Comparison of ENCODE assay signal across 16 cellular contexts in the genomic region with DNA sequence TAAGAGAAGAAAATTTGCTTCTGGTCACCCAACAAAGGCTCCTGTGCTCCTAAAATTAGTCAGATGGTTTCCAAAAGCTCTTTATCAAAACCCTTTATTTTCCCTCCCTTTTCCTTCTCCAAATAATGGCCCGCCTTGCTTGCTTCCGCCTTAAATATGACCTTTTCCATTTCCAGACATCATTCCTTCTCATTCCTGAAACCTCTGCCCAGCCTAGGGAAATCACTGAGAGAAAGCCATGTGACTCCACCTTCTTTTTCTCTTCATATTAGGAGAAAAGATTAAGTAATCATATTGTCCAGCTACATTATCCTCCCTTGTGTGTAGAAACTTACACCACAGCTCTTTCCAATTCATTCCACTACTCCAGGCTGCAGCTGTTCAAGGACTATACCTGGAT.
DNase-seq lines count a peak whose midpoint lies in the region; ATAC-seq, FAIRE-seq and TF ChIP-seq lines count a peak whose summit lies in the region.
"Had no signal": no experiment of that assay in that cellular context is flagged by ENCODE, and none has a peak within 500 bp of the region (broad histone marks: within the 10 kb centered on the region; RNA-seq: fewer than 3 reads in every experiment).

No MANE protein-coding gene starts in this region.

- TF ChIP-seq RAD21 in GM12878 (IDR thresholded peaks at IDR 0.05; ENCODE audit: insufficient read depth, low read depth, low read length), result no peak

- H3K4me3 Mint-ChIP-seq in activated naive CD8-positive, alpha-beta T cell treated with anti-CD3 and anti-CD28 coated beads, Interleukin-2, amount 10 ng/mL, durations not matched to agents 7 days and 5 days, result no peak overlapping the region
- no peak overlapping the region for H3K4me3 Mint-ChIP-seq in activated naive CD8-positive, alpha-beta T cell treated with anti-CD3 and anti-CD28 coated beads, Interleukin-2, amount 50 U/mL, for 24 hours
- no peak overlapping the region for H3K4me3 Mint-ChIP-seq in natural killer cell
- H3K4me3 Mint-ChIP-seq in progenitor cell of endocrine pancreas (ENCODE audit: low read depth), result no peak overlapping the region
- H3K4me3 Mint-ChIP-seq in Calu3 (ENCODE audit: low read depth, unreplicated experiment), result no peak overlapping the region
- H3K4me3 Mint-ChIP-seq: CD8-positive, alpha-beta memory T cell had no signal

- no peaks in the 10 kb centered on the region for H3K4me1 Mint-ChIP-seq in activated naive CD8-positive, alpha-beta T cell treated with anti-CD3 and anti-CD28 coated beads, Interleukin-2, amount 10 ng/mL, durations not matched to agents 7 days and 5 days
- peaks cover 7% of the 10 kb centered on the region for H3K4me1 Mint-ChIP-seq in activated naive CD8-positive, alpha-beta T cell treated with anti-CD3 and anti-CD28 coated beads, Interleukin-2, amount 50 U/mL, for 24 hours
- H3K4me1 Mint-ChIP-seq in natural killer cell, result peaks cover 9 to 17% of the 10 kb centered on the region in 2 donors
- H3K4me1 Mint-ChIP-seq in progenitor cell of endocrine pancreas (ENCODE audit: low read depth), result peaks cover 23% of the 10 kb centered on the region
- H3K4me1 Mint-ChIP-seq in Calu3 (ENCODE audit: low read depth, unreplicated experiment), result no peaks in the 10 kb centered on the region

- FAIRE-seq in GM12878 (lab: Jason Lieb, UNC), result no peak
- FAIRE-seq: GM12891, H1 had no signal

- H3K9me3 Mint-ChIP-seq in activated naive CD8-positive, alpha-beta T cell treated with anti-CD3 and anti-CD28 coated beads, Interleukin-2, amount 10 ng/mL, durations not matched to agents 7 days and 5 days, result peaks cover 3% of the 10 kb centered on the region
- H3K9me3 Mint-ChIP-seq in activated naive CD8-positive, alpha-beta T cell treated with anti-CD3 and anti-CD28 coated beads, Interleukin-2, amount 50 U/mL, for 24 hours, result peaks cover 5% of the 10 kb centered on the region
- H3K9me3 Mint-ChIP-seq in natural killer cell, result no peaks in the 10 kb centered on the region
- peaks cover 5% of the 10 kb centered on the region for H3K9me3 Mint-ChIP-seq in progenitor cell of endocrine pancreas (ENCODE audit: low read depth)
- H3K9me3 Mint-ChIP-seq in Calu3 (ENCODE audit: low read depth, unreplicated experiment), result no peaks in the 10 kb centered on the region
- H3K9me3 Mint-ChIP-seq: CD8-positive, alpha-beta memory T cell had no signal

- SMC1A ChIA-PET in GM12878 (lab: Charles Lee; ENCODE audit: uncharacterized antibody, unreplicated experiment), result interaction anchor here (0.6 to 1.0 kb wide), 3 partner anchors 14 to 1215 kb away, joined by 3 to 4 read pairs (median 4); no protein-coding TSS in a partner anchor

- H3K27me3 ChIP-seq in GM12878 (replicated peaks in 1 of 2; ENCODE audit: control insufficient read depth in 2 of 2, insufficient read depth in 2 of 2, low read length in 1 of 2), result no peaks in the 10 kb centered on the region
- H3K27me3 ChIP-seq: BLaER1 had no signal

- H3K27me3 Mint-ChIP-seq in activated naive CD8-positive, alpha-beta T cell treated with anti-CD3 and anti-CD28 coated beads, Interleukin-2, amount 10 ng/mL, durations not matched to agents 7 days and 5 days, result no peaks in the 10 kb centered on the region
- H3K27me3 Mint-ChIP-seq in activated naive CD8-positive, alpha-beta T cell treated with anti-CD3 and anti-CD28 coated beads, Interleukin-2, amount 50 U/mL, for 24 hours, result no peaks in the 10 kb centered on the region
- H3K27me3 Mint-ChIP-seq in natural killer cell (ENCODE audit: low read depth in 2 of 2), result no peaks in the 10 kb centered on the region
- H3K27me3 Mint-ChIP-seq in progenitor cell of endocrine pancreas, result no peaks in the 10 kb centered on the region
- no peaks in the 10 kb centered on the region for H3K27me3 Mint-ChIP-seq in Calu3 (ENCODE audit: unreplicated experiment)
- H3K27me3 Mint-ChIP-seq: CD8-positive, alpha-beta memory T cell had no signal

- in situ Hi-C loops in GM12878 (cut with MboI), result no loop called here

- H3K4me1 ChIP-seq in GM12878 (ENCODE audit: control insufficient read depth, insufficient read depth, low read length), result 0 out of 2 replicates have a peak, but pooled peaks cover 3% of the 10 kb centered on the region
- H3K4me1 ChIP-seq: BLaER1 had no signal

- peaks cover 4% of the 10 kb centered on the region; the same call in 2 of the 3 replicates for H3K9me3 ChIP-seq in GM12878 (replicated peaks; ENCODE audit: control insufficient read depth, insufficient read depth, low read length)
- H3K9me3 ChIP-seq: HAP-1 had no signal

- no peaks in the 10 kb centered on the region for H4K20me1 ChIP-seq in GM12878 (ENCODE audit: control insufficient read depth, insufficient read depth)
- H4K20me1 ChIP-seq: BLaER1 had no signal

- no peak for ATAC-seq in activated naive CD8-positive, alpha-beta T cell treated with anti-CD3 and anti-CD28 coated beads, Interleukin-2, amount 10 ng/mL, durations not matched to agents 7 days and 5 days (ENCODE audit: low read depth)
- ATAC-seq in activated naive CD8-positive, alpha-beta T cell treated with anti-CD3 and anti-CD28 coated beads, Interleukin-2, amount 50 U/mL, for 24 hours, result no peak
- no peak for ATAC-seq in GM12878
- ATAC-seq in natural killer cell, result no peak
- ATAC-seq in GM18511 (IDR thresholded peaks at IDR 0.05; ENCODE audit: unreplicated experiment), result no peak

- DNase-seq in activated naive CD8-positive, alpha-beta T cell treated with anti-CD3 and anti-CD28 coated beads, Interleukin-2, amount 10 ng/mL, durations not matched to agents 7 days and 5 days, result no peak
- no peak for DNase-seq in activated naive CD8-positive, alpha-beta T cell treated with anti-CD3 and anti-CD28 coated beads, Interleukin-2, amount 50 U/mL, for 24 hours
- DNase-seq in GM12878 (ENCODE audit: low read depth, low spot score), result no peak
- DNase-seq in natural killer cell, result no peak
- DNase-seq in progenitor cell of endocrine pancreas (ENCODE audit: low spot score, unreplicated experiment), result no peak
- DNase-seq in MV-4-11 (lab: John Stamatoyannopoulos, UW), result no peak
- DNase-seq in Calu3, result no peak
- DNase-seq: 8988T; AML-193; CD8-positive, alpha-beta memory T cell; DMS 273 treated with DMSO at 0.1 percent for 48 hours had no signal

- H3K9ac ChIP-seq in GM12878 (ENCODE audit: control insufficient read depth, insufficient read depth, low read length), result no peak overlapping the region
- H3K9ac ChIP-seq: BLaER1 had no signal

- H3K4me2 ChIP-seq in GM12878 (ENCODE audit: control insufficient read depth, insufficient read depth), result no peak overlapping the region
- H3K4me2 ChIP-seq: BLaER1 had no signal

- TF ChIP-seq CTCF in GM12878 (IDR thresholded peaks at IDR 0.05 in 2 of 3, conservative IDR thresholded peaks at IDR 0.05 in 1 of 3; ENCODE audit: control insufficient read depth in 2 of 3, extremely low read depth in 1 of 3, insufficient read depth in 1 of 3, low read depth in 3 of 3, low read length in 3 of 3) (no peak), natural killer cell (IDR thresholded peaks at IDR 0.05) (no peak), progenitor cell of endocrine pancreas (IDR thresholded peaks at IDR 0.05; ENCODE audit: unreplicated experiment) (no peak), Calu3 (IDR thresholded peaks at IDR 0.05; ENCODE audit: unreplicated experiment) (no peak)

- intact Hi-C loops in GM12878 (cut with micrococcal nuclease; ENCODE audit: unreplicated experiment) (no loop called here), natural killer cell (cut with micrococcal nuclease) (no loop called here), Calu3 (cut with micrococcal nuclease; ENCODE audit: unreplicated experiment) (no loop called here)

- CTCF ChIA-PET in GM12878 (lab: Yijun Ruan, JAX) (interaction anchor here (0.6 to 1.0 kb wide), 2 partner anchors 150 to 617 kb away, joined by 3 to 5 read pairs; no protein-coding TSS in a partner anchor), Calu3 (lab: Charles Lee) (no interaction called here)

- RAD21 ChIA-PET in GM12878 (lab: Charles Lee; ENCODE audit: unreplicated experiment), result interaction anchor here (0.7 kb wide), 1 partner anchor 143 kb away, joined by 3 read pairs; no protein-coding TSS in a partner anchor

- H3K36me3 ChIP-seq in GM12878 (ENCODE audit: control insufficient read depth in 2 of 2, insufficient read depth in 2 of 2, low read length in 1 of 2), result peaks cover 2 to 7% of the 10 kb centered on the region in 2 experiments; a peak in 1 of 4 replicates

- no peaks in the 10 kb centered on the region; the same call in 1 of the 2 replicates for H3K79me2 ChIP-seq in GM12878 (ENCODE audit: control insufficient read depth, insufficient read depth, low read length)

- H3K4me3 ChIP-seq in GM12878, result no peak overlapping the region
- H3K4me3 ChIP-seq: BLaER1, HAP-1 had no signal

- peaks cover 19% of the 10 kb centered on the region for H3K36me3 Mint-ChIP-seq in activated naive CD8-positive, alpha-beta T cell treated with anti-CD3 and anti-CD28 coated beads, Interleukin-2, amount 10 ng/mL, durations not matched to agents 7 days and 5 days
- peaks cover 25% of the 10 kb centered on the region for H3K36me3 Mint-ChIP-seq in activated naive CD8-positive, alpha-beta T cell treated with anti-CD3 and anti-CD28 coated beads, Interleukin-2, amount 50 U/mL, for 24 hours (ENCODE audit: low read depth)
- H3K36me3 Mint-ChIP-seq in natural killer cell, result peaks cover 7% of the 10 kb centered on the region
- H3K36me3 Mint-ChIP-seq in progenitor cell of endocrine pancreas (ENCODE audit: insufficient read depth), result peaks cover 34% of the 10 kb centered on the region
- H3K36me3 Mint-ChIP-seq in Calu3 (ENCODE audit: insufficient read depth, unreplicated experiment), result peaks cover 4% of the 10 kb centered on the region

- H3K27ac ChIP-seq in GM12878 (ENCODE audit: control insufficient read depth, insufficient read depth), result no peak overlapping the region
- H3K27ac ChIP-seq: BLaER1 had no signal

- 100% methylated on average over 2 of the region's 2 CpGs for WGBS in GM12878 (ENCODE audit: insufficient coverage, insufficient replicate concordance, low lambda C conversion rate, missing lambda C conversion rate)

- BruUV-seq in GM12878 (replicated peaks; lab: Mats Ljungman, UMichigan) (TSS peak; percentile 36), Calu3 (replicated peaks; lab: Mats Ljungman, UMichigan) (no TSS peak)

- POLR2A ChIA-PET in activated naive CD8-positive, alpha-beta T cell treated with anti-CD3 and anti-CD28 coated beads, Interleukin-2, amount 10 ng/mL, durations not matched to agents 7 days and 5 days (lab: Charles Lee), result interaction anchor here (0.7 kb wide), 1 partner anchor 210 kb away, joined by 3 read pairs; no protein-coding TSS in a partner anchor
- POLR2A ChIA-PET in GM12878 (lab: Charles Lee), result interaction anchor here (0.6 kb wide), 1 partner anchor 110 kb away, joined by 4 read pairs; no protein-coding TSS in a partner anchor

- TF ChIP-seq POLR2A in GM12878 (IDR thresholded peaks at IDR 0.05; ENCODE audit: low read depth, low read length), result no peak

- peak overlapping the region; percentile 10 for H3K27ac Mint-ChIP-seq in activated naive CD8-positive, alpha-beta T cell treated with anti-CD3 and anti-CD28 coated beads, Interleukin-2, amount 10 ng/mL, durations not matched to agents 7 days and 5 days
- no peak overlapping the region for H3K27ac Mint-ChIP-seq in activated naive CD8-positive, alpha-beta T cell treated with anti-CD3 and anti-CD28 coated beads, Interleukin-2, amount 50 U/mL, for 24 hours
- H3K27ac Mint-ChIP-seq in natural killer cell (peak overlapping the region; percentile 50 to 80), progenitor cell of endocrine pancreas (peak overlapping the region; percentile 12), Calu3 (ENCODE audit: unreplicated experiment) (no peak overlapping the region)

- no peak overlapping the region for H2AFZ ChIP-seq in GM12878 (ENCODE audit: control insufficient read depth, low read depth, low read length)

- TF ChIP-seq EP300 in GM12878 (IDR thresholded peaks at IDR 0.05; ENCODE audit: borderline replicate concordance in 1 of 2, control insufficient read depth in 1 of 2, low read depth in 2 of 2, low read length in 2 of 2), result no peak

Comparison
In these comparisons a context has a peak if more than half of its experiments do, and no peak if none do; other contexts are left out.
1. H3K27ac Mint-ChIP-seq: peak in activated naive CD8-positive, alpha-beta T cell treated with anti-CD3 and anti-CD28 coated beads, Interleukin-2, amount 10 ng/mL, durations not matched to agents 7 days and 5 days (single experiment), natural killer cell (2 of 2) and progenitor cell of endocrine pancreas (single experiment); none in activated naive CD8-positive, alpha-beta T cell treated with anti-CD3 and anti-CD28 coated beads, Interleukin-2, amount 50 U/mL, for 24 hours (single experiment) and Calu3 (single experiment).